Comparison of ENCODE assay signal across 1 cellular context in the genomic region with DNA sequence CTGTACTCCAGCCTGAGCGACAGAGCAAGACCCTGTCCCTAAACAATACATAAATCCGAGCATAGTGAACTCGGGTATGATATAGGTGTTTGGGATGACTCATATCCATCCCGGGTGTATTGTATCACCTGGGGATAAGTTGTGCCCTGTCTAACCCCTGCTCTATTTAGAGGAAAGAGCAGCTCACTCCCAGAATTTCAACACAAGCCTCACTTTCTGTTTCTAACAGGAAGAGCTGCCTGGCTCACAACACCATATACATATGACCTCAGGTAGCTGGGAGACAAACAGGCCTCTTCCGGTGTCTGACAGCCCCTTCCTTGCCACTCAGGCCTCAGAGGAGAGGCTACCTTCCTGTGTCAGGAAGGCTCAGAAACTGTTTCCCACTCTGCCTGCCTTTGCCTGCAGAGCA.
TF ChIP-seq lines count a peak whose summit lies in the region.

No MANE protein-coding gene starts in this region.

TF ChIP-seq in HepG2, 621 proteins besides CTCF, POLR2A, EP300 and RAD21 (continued from another document and continues in another):
- no peak for TF ChIP-seq CENPBD1 (CRISPR knock-in tag; IDR thresholded peaks at IDR 0.05; ENCODE audit: borderline replicate concordance, low read depth)
- 0 out of 2 replicates have a peak, but pooled peaks have one; percentile 39 for TF ChIP-seq TGIF2 (CRISPR knock-in tag; IDR thresholded peaks at IDR 0.05)
- no peak for TF ChIP-seq ZNF746 (CRISPR knock-in tag; IDR thresholded peaks at IDR 0.05)
- no peak for TF ChIP-seq ZNF773 (CRISPR knock-in tag; IDR thresholded peaks at IDR 0.05; ENCODE audit: borderline replicate concordance)
- no peak for TF ChIP-seq NFE2L1 (CRISPR knock-in tag; IDR thresholded peaks at IDR 0.05; ENCODE audit: borderline replicate concordance)
- TF ChIP-seq ZNF639 (CRISPR knock-in tag; conservative IDR thresholded peaks at IDR 0.05): no peak
- no peak for TF ChIP-seq KLF12 (CRISPR knock-in tag; IDR thresholded peaks at IDR 0.05; ENCODE audit: borderline replicate concordance)
- TF ChIP-seq ZNF468 (CRISPR knock-in tag; IDR thresholded peaks at IDR 0.05): no peak
- no peak for TF ChIP-seq ATF7 (IDR thresholded peaks at IDR 0.05)
- no peak for TF ChIP-seq ATF7 (CRISPR knock-in tag; IDR thresholded peaks at IDR 0.05)
- TF ChIP-seq BRF2 (CRISPR knock-in tag; IDR thresholded peaks at IDR 0.05): no peak
- no peak for TF ChIP-seq SYNCRIP (IDR thresholded peaks at IDR 0.05; ENCODE audit: insufficient read depth, low read depth, low read length)
- TF ChIP-seq ZC3H4 (CRISPR knock-in tag; IDR thresholded peaks at IDR 0.05; ENCODE audit: borderline replicate concordance): no peak
- TF ChIP-seq ZBTB1 (CRISPR knock-in tag; IDR thresholded peaks at IDR 0.05; ENCODE audit: borderline replicate concordance): no peak
- no peak for TF ChIP-seq NR2F6 (IDR thresholded peaks at IDR 0.05)
- TF ChIP-seq NR2F6 (CRISPR knock-in tag; IDR thresholded peaks at IDR 0.05): peak; percentile 60; the same call in 1 of the 2 replicates
- no peak for TF ChIP-seq UBTF (CRISPR knock-in tag; IDR thresholded peaks at IDR 0.05)
- TF ChIP-seq ZNF616 (CRISPR knock-in tag; IDR thresholded peaks at IDR 0.05; ENCODE audit: low read depth): no peak
- TF ChIP-seq ZNF772 (CRISPR knock-in tag; IDR thresholded peaks at IDR 0.05): peak; percentile 48; the same call in 1 of the 2 replicates
- no peak for TF ChIP-seq ZNF160 (CRISPR knock-in tag; IDR thresholded peaks at IDR 0.05)
- TF ChIP-seq MXD4 (CRISPR knock-in tag; IDR thresholded peaks at IDR 0.05): no peak
- TF ChIP-seq, protein P1, sequence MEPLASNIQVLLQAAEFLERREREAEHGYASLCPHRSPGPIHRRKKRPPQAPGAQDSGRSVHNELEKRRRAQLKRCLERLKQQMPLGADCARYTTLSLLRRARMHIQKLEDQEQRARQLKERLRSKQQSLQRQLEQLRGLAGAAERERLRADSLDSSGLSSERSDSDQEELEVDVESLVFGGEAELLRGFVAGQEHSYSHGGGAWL (CRISPR knock-in tag; IDR thresholded peaks at IDR 0.05): no peak
- no peak for TF ChIP-seq ZNF841 (CRISPR knock-in tag; IDR thresholded peaks at IDR 0.05; ENCODE audit: borderline replicate concordance)
- no peak for TF ChIP-seq REL (CRISPR knock-in tag; conservative IDR thresholded peaks at IDR 0.05)
- no peak for TF ChIP-seq ZNF879 (CRISPR knock-in tag; IDR thresholded peaks at IDR 0.05)
- TF ChIP-seq ZBTB3 (CRISPR knock-in tag; IDR thresholded peaks at IDR 0.05; ENCODE audit: borderline replicate concordance, low read depth): no peak
- no peak for TF ChIP-seq CAMTA2 (CRISPR knock-in tag; IDR thresholded peaks at IDR 0.05; ENCODE audit: borderline replicate concordance)
- no peak for TF ChIP-seq ZNF550 (CRISPR knock-in tag; IDR thresholded peaks at IDR 0.05; ENCODE audit: borderline replicate concordance)
- no peak for TF ChIP-seq TCF7L2 (IDR thresholded peaks at IDR 0.05; ENCODE audit: low read depth, low read length)
- TF ChIP-seq ZNF33A (CRISPR knock-in tag; IDR thresholded peaks at IDR 0.05; ENCODE audit: borderline replicate concordance): no peak
- TF ChIP-seq ZNF124 (CRISPR knock-in tag; IDR thresholded peaks at IDR 0.05): no peak
- no peak for TF ChIP-seq KDM5A (IDR thresholded peaks at IDR 0.05; ENCODE audit: borderline replicate concordance, low read length)
- TF ChIP-seq, protein P2, sequence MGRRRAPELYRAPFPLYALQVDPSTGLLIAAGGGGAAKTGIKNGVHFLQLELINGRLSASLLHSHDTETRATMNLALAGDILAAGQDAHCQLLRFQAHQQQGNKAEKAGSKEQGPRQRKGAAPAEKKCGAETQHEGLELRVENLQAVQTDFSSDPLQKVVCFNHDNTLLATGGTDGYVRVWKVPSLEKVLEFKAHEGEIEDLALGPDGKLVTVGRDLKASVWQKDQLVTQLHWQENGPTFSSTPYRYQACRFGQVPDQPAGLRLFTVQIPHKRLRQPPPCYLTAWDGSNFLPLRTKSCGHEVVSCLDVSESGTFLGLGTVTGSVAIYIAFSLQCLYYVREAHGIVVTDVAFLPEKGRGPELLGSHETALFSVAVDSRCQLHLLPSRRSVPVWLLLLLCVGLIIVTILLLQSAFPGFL (CRISPR knock-in tag; IDR thresholded peaks at IDR 0.05): no peak
- no peak for TF ChIP-seq ZSCAN12 (CRISPR knock-in tag; IDR thresholded peaks at IDR 0.05)
- TF ChIP-seq ZNF816 (CRISPR knock-in tag; IDR thresholded peaks at IDR 0.05; ENCODE audit: borderline replicate concordance): 0 out of 2 replicates have a peak, but pooled peaks have one; percentile 43
- TF ChIP-seq DDIT3 (CRISPR knock-in tag; IDR thresholded peaks at IDR 0.05): no peak
- TF ChIP-seq ZZZ3 (CRISPR knock-in tag; IDR thresholded peaks at IDR 0.05; ENCODE audit: borderline replicate concordance): no peak; the same call in 1 of the 2 replicates
- no peak for TF ChIP-seq ATF7-NPFF (CRISPR knock-in tag; IDR thresholded peaks at IDR 0.05; ENCODE audit: low read depth)
- TF ChIP-seq ZNF552 (CRISPR knock-in tag; IDR thresholded peaks at IDR 0.05; ENCODE audit: borderline replicate concordance): no peak
- TF ChIP-seq MATR3 (CRISPR knock-in tag; IDR thresholded peaks at IDR 0.05): no peak
- no peak for TF ChIP-seq HNF4A (CRISPR knock-in tag; IDR thresholded peaks at IDR 0.05)
- TF ChIP-seq RBM39 (IDR thresholded peaks at IDR 0.05; ENCODE audit: low read depth, low read length, poor library complexity, severe bottlenecking): no peak
- TF ChIP-seq SMAD1 (CRISPR knock-in tag; IDR thresholded peaks at IDR 0.05; ENCODE audit: borderline replicate concordance, low read depth): no peak
- TF ChIP-seq, protein P3, sequence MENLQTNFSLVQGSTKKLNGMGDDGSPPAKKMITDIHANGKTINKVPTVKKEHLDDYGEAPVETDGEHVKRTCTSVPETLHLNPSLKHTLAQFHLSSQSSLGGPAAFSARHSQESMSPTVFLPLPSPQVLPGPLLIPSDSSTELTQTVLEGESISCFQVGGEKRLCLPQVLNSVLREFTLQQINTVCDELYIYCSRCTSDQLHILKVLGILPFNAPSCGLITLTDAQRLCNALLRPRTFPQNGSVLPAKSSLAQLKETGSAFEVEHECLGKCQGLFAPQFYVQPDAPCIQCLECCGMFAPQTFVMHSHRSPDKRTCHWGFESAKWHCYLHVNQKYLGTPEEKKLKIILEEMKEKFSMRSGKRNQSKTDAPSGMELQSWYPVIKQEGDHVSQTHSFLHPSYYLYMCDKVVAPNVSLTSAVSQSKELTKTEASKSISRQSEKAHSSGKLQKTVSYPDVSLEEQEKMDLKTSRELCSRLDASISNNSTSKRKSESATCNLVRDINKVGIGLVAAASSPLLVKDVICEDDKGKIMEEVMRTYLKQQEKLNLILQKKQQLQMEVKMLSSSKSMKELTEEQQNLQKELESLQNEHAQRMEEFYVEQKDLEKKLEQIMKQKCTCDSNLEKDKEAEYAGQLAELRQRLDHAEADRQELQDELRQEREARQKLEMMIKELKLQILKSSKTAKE (CRISPR knock-in tag; IDR thresholded peaks at IDR 0.05; ENCODE audit: borderline replicate concordance): peak; percentile 65; the same call in 1 of the 2 replicates
- TF ChIP-seq CHD4 (IDR thresholded peaks at IDR 0.05; ENCODE audit: borderline replicate concordance, low read length): no peak
- TF ChIP-seq PRPF4 (IDR thresholded peaks at IDR 0.05; ENCODE audit: low read depth, low read length, poor library complexity, severe bottlenecking): no peak
- peak; percentile 42 for TF ChIP-seq SKI (IDR thresholded peaks at IDR 0.05; ENCODE audit: partially characterized antibody)
- TF ChIP-seq ZHX1 (CRISPR knock-in tag; IDR thresholded peaks at IDR 0.05; ENCODE audit: low read depth): no peak
- peak; percentile 43; the same call in 1 of the 2 replicates for TF ChIP-seq TBX3 (IDR thresholded peaks at IDR 0.05; ENCODE audit: borderline replicate concordance)
- no peak for TF ChIP-seq ZMYM4 (CRISPR knock-in tag; IDR thresholded peaks at IDR 0.05)
- TF ChIP-seq, protein P4, sequence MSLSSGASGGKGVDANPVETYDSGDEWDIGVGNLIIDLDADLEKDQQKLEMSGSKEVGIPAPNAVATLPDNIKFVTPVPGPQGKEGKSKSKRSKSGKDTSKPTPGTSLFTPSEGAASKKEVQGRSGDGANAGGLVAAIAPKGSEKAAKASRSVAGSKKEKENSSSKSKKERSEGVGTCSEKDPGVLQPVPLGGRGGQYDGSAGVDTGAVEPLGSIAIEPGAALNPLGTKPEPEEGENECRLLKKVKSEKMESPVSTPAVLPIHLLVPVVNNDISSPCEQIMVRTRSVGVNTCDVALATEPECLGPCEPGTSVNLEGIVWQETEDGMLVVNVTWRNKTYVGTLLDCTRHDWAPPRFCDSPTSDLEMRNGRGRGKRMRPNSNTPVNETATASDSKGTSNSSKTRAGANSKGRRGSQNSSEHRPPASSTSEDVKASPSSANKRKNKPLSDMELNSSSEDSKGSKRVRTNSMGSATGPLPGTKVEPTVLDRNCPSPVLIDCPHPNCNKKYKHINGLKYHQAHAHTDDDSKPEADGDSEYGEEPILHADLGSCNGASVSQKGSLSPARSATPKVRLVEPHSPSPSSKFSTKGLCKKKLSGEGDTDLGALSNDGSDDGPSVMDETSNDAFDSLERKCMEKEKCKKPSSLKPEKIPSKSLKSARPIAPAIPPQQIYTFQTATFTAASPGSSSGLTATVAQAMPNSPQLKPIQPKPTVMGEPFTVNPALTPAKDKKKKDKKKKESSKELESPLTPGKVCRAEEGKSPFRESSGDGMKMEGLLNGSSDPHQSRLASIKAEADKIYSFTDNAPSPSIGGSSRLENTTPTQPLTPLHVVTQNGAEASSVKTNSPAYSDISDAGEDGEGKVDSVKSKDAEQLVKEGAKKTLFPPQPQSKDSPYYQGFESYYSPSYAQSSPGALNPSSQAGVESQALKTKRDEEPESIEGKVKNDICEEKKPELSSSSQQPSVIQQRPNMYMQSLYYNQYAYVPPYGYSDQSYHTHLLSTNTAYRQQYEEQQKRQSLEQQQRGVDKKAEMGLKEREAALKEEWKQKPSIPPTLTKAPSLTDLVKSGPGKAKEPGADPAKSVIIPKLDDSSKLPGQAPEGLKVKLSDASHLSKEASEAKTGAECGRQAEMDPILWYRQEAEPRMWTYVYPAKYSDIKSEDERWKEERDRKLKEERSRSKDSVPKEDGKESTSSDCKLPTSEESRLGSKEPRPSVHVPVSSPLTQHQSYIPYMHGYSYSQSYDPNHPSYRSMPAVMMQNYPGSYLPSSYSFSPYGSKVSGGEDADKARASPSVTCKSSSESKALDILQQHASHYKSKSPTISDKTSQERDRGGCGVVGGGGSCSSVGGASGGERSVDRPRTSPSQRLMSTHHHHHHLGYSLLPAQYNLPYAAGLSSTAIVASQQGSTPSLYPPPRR (CRISPR knock-in tag; IDR thresholded peaks at IDR 0.05; ENCODE audit: borderline replicate concordance): peak; percentile 41; the same call in 1 of the 2 replicates
